In the genomic region with DNA sequence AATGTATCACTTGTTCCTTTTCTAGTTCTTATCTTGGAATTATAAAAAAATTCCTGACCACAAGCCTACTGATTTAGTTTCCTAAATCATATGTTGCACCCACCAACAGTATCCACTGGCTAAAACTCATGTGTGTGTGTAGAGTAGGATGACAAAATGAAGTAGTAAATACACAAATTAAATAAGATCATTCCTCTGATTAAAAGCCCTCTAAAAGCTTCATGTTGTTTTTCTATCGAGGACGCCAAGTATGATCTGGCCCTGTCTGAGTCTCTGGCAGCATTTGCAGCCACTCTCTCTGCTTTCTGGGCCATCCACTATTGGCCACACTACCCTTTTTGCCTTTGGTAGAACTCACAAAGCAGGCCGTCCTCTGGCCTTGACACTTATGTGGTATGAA, we compare ENCODE assay signal across 20 cellular contexts.
DNase-seq lines count a peak whose midpoint lies in the region; ATAC-seq, FAIRE-seq and TF ChIP-seq lines count a peak whose summit lies in the region.
"Had no signal": no experiment of that assay in that cellular context is flagged by ENCODE, and none has a peak within 500 bp of the region (broad histone marks: within the 10 kb centered on the region; RNA-seq: fewer than 3 reads in every experiment).

No MANE protein-coding gene starts in this region.

- no peaks in the 10 kb centered on the region for H3K36me3 ChIP-seq in mesendoderm (ENCODE audit: control insufficient read depth, insufficient read depth, low read length)

- no peak overlapping the region for H3K9ac ChIP-seq in mesendoderm (ENCODE audit: low read length)
- H3K9ac ChIP-seq: GM23248 had no signal

- H4K5ac ChIP-seq in mesendoderm (ENCODE audit: low read length): no peak overlapping the region

- no peak for FAIRE-seq in H54 (lab: Jason Lieb, UNC)
- FAIRE-seq: A549, G401.6, GM12892, H1 had no signal

- no peak overlapping the region for H3K23ac ChIP-seq in mesendoderm (ENCODE audit: low read length)

- no peak for ATAC-seq in HG03025 (IDR thresholded peaks at IDR 0.05; ENCODE audit: low FRiP score, unreplicated experiment)
- ATAC-seq: A549, HCT116 had no signal

- no peak overlapping the region for H4K8ac ChIP-seq in mesendoderm (ENCODE audit: low read depth, low read length)

- no peak overlapping the region for H2BK15ac ChIP-seq in mesendoderm (replicated peaks; ENCODE audit: low read depth)

- no peak for TF ChIP-seq CTCF in 22Rv1 (IDR thresholded peaks at IDR 0.05)
- TF ChIP-seq CTCF in VCaP (conservative IDR thresholded peaks at IDR 0.05): no peak

- no peaks in the 10 kb centered on the region for H3K79me1 ChIP-seq in mesendoderm (ENCODE audit: low read length)

- H3K4me3 ChIP-seq in mesendoderm (ENCODE audit: low read length): no peak overlapping the region
- H3K4me3 ChIP-seq: A549, GM23248 had no signal

- no peaks in the 10 kb centered on the region for H3K79me2 ChIP-seq in mesendoderm (ENCODE audit: control insufficient read depth, insufficient read depth, low read length)

- no peak for TF ChIP-seq POLR2A in H54 (IDR thresholded peaks at IDR 0.05; ENCODE audit: low read depth, low read length)

- no peak overlapping the region for H3K4ac ChIP-seq in mesendoderm (ENCODE audit: low read depth, low read length)

- H3K4me2 ChIP-seq in mesendoderm (ENCODE audit: low read length): no peak overlapping the region
- H3K4me2 ChIP-seq: A549 had no signal

- H3K18ac ChIP-seq in mesendoderm (ENCODE audit: low read length): no peak overlapping the region

- DNase-seq in SK-N-DZ (ENCODE audit: low spot score) (peak; percentile 69), H54 (ENCODE audit: insufficient read length, low spot score) (no peak), mesendoderm (no peak)
- DNase-seq: 8988T; AML-193; C1 segment of cervical spinal cord; CD4-positive, alpha-beta memory T cell; DMS153; DND-41; GM23248; H9 had no signal

- H3K27ac ChIP-seq in 22Rv1 (peak overlapping the region; percentile 75), VCaP (peak overlapping the region; percentile 64), mesendoderm (ENCODE audit: low read depth, low read length) (no peak overlapping the region)
- H3K27ac ChIP-seq: A549, GM23248 had no signal

- H2BK120ac ChIP-seq in mesendoderm (ENCODE audit: low read depth, low read length): no peak overlapping the region

- no peak overlapping the region for H2BK5ac ChIP-seq in mesendoderm (ENCODE audit: low read length)

- no CpG with 5 or more reads among the region's 3 CpGs for WGBS in mesendoderm (ENCODE audit: extremely low coverage, insufficient coverage, low lambda C conversion rate)

- no peak overlapping the region for H2AK5ac ChIP-seq in mesendoderm (ENCODE audit: low read length)

- H3K56ac ChIP-seq in mesendoderm (ENCODE audit: low read length): no peak overlapping the region

- no peaks in the 10 kb centered on the region for H3K27me3 ChIP-seq in mesendoderm (ENCODE audit: insufficient read depth, low read length, poor library complexity)

- H3K4me1 ChIP-seq in mesendoderm (ENCODE audit: control insufficient read depth, low read depth, low read length): no peaks in the 10 kb centered on the region
- H3K4me1 ChIP-seq: A549, Caco-2 had no signal
